Comparison of ENCODE assay signal across 8 cellular contexts in genomic region chr6:150599199-150600002, GRCh38. TPM values are rescaled to one million over a fixed set of nuclear protein-coding genes. Genes with fewer than 3 reads are reported as not detected.
A peak's percentile ranks its signal among the peaks of the same experiment; 100 is the strongest.
DNase-seq lines count a peak whose midpoint lies in the region; ATAC-seq, FAIRE-seq and TF ChIP-seq lines count a peak whose summit lies in the region.

Gene PLEKHG1 (plus strand): TSS chr6:150599885. CDS start chr6:150733682, 133,797 bp downstream.

- peak within 1 kb of the TSS; percentile 85 for H3K27ac Mint-ChIP-seq in astrocyte (ENCODE audit: unreplicated experiment)

- in situ Hi-C loops in Caki2 (cut with HindIII; ENCODE audit: low pct_unique_long_range_greater_than_20kb, low sequenced_read_pairs), result no loop called here

- H3K27ac ChIP-seq in astrocyte (ENCODE audit: low read depth, low read length) (no peak within 1 kb of the TSS), right cardiac atrium (ENCODE audit: low read length) (peak within 1 kb of the TSS; percentile 32), rectal smooth muscle tissue (ENCODE audit: low read depth, low read length) (peak within 1 kb of the TSS; percentile 47)

- H3K79me2 ChIP-seq in astrocyte (ENCODE audit: insufficient read depth, low read length), result peaks cover 17% of the 10 kb centered on the region

- H3K4me1 ChIP-seq in astrocyte (ENCODE audit: insufficient read depth, low read length), result no peaks in the 10 kb centered on the region
- H3K4me1 ChIP-seq in right cardiac atrium (ENCODE audit: control insufficient read depth, insufficient read depth, low read length), result no peaks in the 10 kb centered on the region
- no peaks in the 10 kb centered on the region for H3K4me1 ChIP-seq in rectal smooth muscle tissue (ENCODE audit: control insufficient read depth, insufficient read depth, low read length)

- H3K4me2 ChIP-seq in astrocyte (ENCODE audit: low read length), result peak within 1 kb of the TSS; percentile 90

- ATAC-seq in right cardiac atrium, result peak; percentile 95

- peak within 1 kb of the TSS; percentile 96 for H3K4me3 Mint-ChIP-seq in astrocyte (ENCODE audit: unreplicated experiment)

- H3K4me1 Mint-ChIP-seq in astrocyte (ENCODE audit: low read depth, unreplicated experiment), result no peaks in the 10 kb centered on the region

- FAIRE-seq in astrocyte (lab: Jason Lieb, UNC), result no peak

- H3K36me3 Mint-ChIP-seq in astrocyte (ENCODE audit: low read depth, unreplicated experiment), result no peaks in the 10 kb centered on the region

- intact Hi-C loops in right cardiac atrium (cut with DNase I), result loop anchor here in 2 of 4 donors (2.0 to 10.0 kb wide), 3 partner anchors 175 to 218 kb away; no protein-coding TSS in a partner anchor

- no peaks in the 10 kb centered on the region for H3K9me3 ChIP-seq in astrocyte (ENCODE audit: insufficient read depth, low read depth, low read length)
- no peaks in the 10 kb centered on the region for H3K9me3 ChIP-seq in right cardiac atrium (ENCODE audit: control insufficient read depth, low read length)

- H4K20me1 ChIP-seq in astrocyte (ENCODE audit: insufficient read depth, low read length), result peaks cover 6% of the 10 kb centered on the region

- peak within 1 kb of the TSS; percentile 61 for H3K4me3 ChIP-seq in astrocyte (ENCODE audit: insufficient read depth, low read depth, low read length)
- H3K4me3 ChIP-seq in right cardiac atrium (ENCODE audit: low read length), result peak within 1 kb of the TSS; percentile 72
- H3K4me3 ChIP-seq in rectal smooth muscle tissue (ENCODE audit: low read length), result peak within 1 kb of the TSS; percentile 78

- peak; percentile 47 for DNase-seq in Caki2 (ENCODE audit: low read depth)
- peak; percentile 89 for DNase-seq in GM20000 (ENCODE audit: low spot score)
- DNase-seq in HT-29 (ENCODE audit: low spot score), result peak; percentile 67
- peak; percentile 13 to 52 (median 27) for DNase-seq in T-helper 1 cell
- DNase-seq in astrocyte (ENCODE audit: low read depth), result peak; percentile 32
- DNase-seq in right cardiac atrium, result peak; percentile 85 to 93 (median 92)
- DNase-seq in HCEC 1CT, result no peak

- peak within 1 kb of the TSS; percentile 68 for H3K9ac ChIP-seq in astrocyte (ENCODE audit: low read length)
- H3K9ac ChIP-seq in rectal smooth muscle tissue (ENCODE audit: low read length), result peak within 1 kb of the TSS; percentile 38

- 14% methylated on average over 53 of the region's 53 CpGs for WGBS in right cardiac atrium

- H3K36me3 ChIP-seq in astrocyte (ENCODE audit: insufficient read depth, low read length) (no peaks in the 10 kb centered on the region), rectal smooth muscle tissue (ENCODE audit: control insufficient read depth, insufficient read depth, low read length) (no peaks in the 10 kb centered on the region)

- H3K9me3 Mint-ChIP-seq in astrocyte (ENCODE audit: unreplicated experiment), result no peaks in the 10 kb centered on the region

- H3K27me3 ChIP-seq in astrocyte (ENCODE audit: insufficient read depth, low read length) (peaks cover 18% of the 10 kb centered on the region), right cardiac atrium (ENCODE audit: control insufficient read depth, insufficient read depth) (no peaks in the 10 kb centered on the region), rectal smooth muscle tissue (ENCODE audit: control insufficient read depth, insufficient read depth, low read length) (no peaks in the 10 kb centered on the region)

- H2AFZ ChIP-seq in astrocyte (ENCODE audit: low read depth, low read length), result peak within 1 kb of the TSS; percentile 77

- TF ChIP-seq CTCF in GM20000 (IDR thresholded peaks at IDR 0.05; ENCODE audit: extremely low read depth, missing control alignments) (no peak), astrocyte (IDR thresholded peaks at IDR 0.05; ENCODE audit: insufficient read depth, low read depth, low read length) (no peak)

- H3K27me3 Mint-ChIP-seq in astrocyte (ENCODE audit: low read depth, unreplicated experiment), result peaks cover 66% of the 10 kb centered on the region

RNA-seq across cellular contexts. Expression of gene PLEKHG1, which starts in this region (rescaled TPM):
- total RNA-seq in Caki2 (2014; rRNA removed; shearing (Covaris generic); ENCODE audit: low replicate concordance), result 0.23 and 1.7 TPM in 2 replicates
- total RNA-seq in HT-29 (2014; rRNA removed; shearing (Covaris generic)), result 4.4 and 7.2 TPM in 2 replicates
- 8.9 and 12.1 TPM in 2 replicates for total RNA-seq in astrocyte
- total RNA-seq in right cardiac atrium, result 10 to 100 TPM in 1 of 4 donors, 1 to 10 TPM in 3; 6.9 to 17.6 (median 7.4) TPM
- 2.2 TPM for polyA plus RNA-seq in right cardiac atrium
